ENCODE assay signal across 14 cellular contexts in genomic region chr11:113161671-113162589, GRCh38.
DNase-seq lines count a peak whose midpoint lies in the region; TF ChIP-seq lines count a peak whose summit lies in the region.
"Had no signal": no experiment of that assay in that cellular context is flagged by ENCODE, and none has a peak within 500 bp of the region (broad histone marks: within the 10 kb centered on the region; RNA-seq: fewer than 3 reads in every experiment).

No MANE protein-coding gene starts in this region.

- H3K27me3 ChIP-seq in layer of hippocampus (ENCODE audit: control insufficient read depth, insufficient read depth, low read length): no peaks in the 10 kb centered on the region
- H3K27me3 ChIP-seq: cardiac muscle cell had no signal

- H3K27me3 Mint-ChIP-seq in type B pancreatic cell: no peaks in the 10 kb centered on the region

- peak; percentile 54 for DNase-seq in NCI-H2107 treated with DMSO at 0.1 percent for 48 hours (lab: John Stamatoyannopoulos, UW; ENCODE audit: unreplicated experiment)
- no peak for DNase-seq in NCI-H2107 (lab: John Stamatoyannopoulos, UW)
- peak; percentile 55 to 61 for DNase-seq in SHP77 (lab: John Stamatoyannopoulos, UW)
- DNase-seq in type B pancreatic cell (ENCODE audit: extremely low spot score, unreplicated experiment): no peak
- no peak for DNase-seq in stimulated activated CD4-positive, alpha-beta T cell treated with anti-CD3 and anti-CD28 coated beads, Interleukin-15, amount 100 ng/mL, for 24 hours
- no peak for DNase-seq in HPDE6-E6E7 (ENCODE audit: extremely low spot score)
- no peak for DNase-seq in activated CD4-positive, CD25-positive, alpha-beta regulatory T cell (lab: John Stamatoyannopoulos, UW)
- DNase-seq: activated CD4-positive, alpha-beta T cell treated with anti-CD3 and anti-CD28 coated beads for 1 hour; HCEC 1CT; kidney; stimulated activated CD4-positive, alpha-beta T cell treated with anti-CD3 and anti-CD28 coated beads, Interleukin-2, amount 100 ng/mL, for 24 hours had no signal

- H3K4me3 Mint-ChIP-seq in type B pancreatic cell: peak overlapping the region; percentile 21
- H3K4me3 Mint-ChIP-seq: stimulated activated naive CD8-positive, alpha-beta T cell treated with anti-CD3 and anti-CD28 coated beads, Interleukin-15, Interleukin-2, amounts not matched to agents 100 ng/mL and 50 ng/mL, for 24 hours had no signal

- H3K27ac ChIP-seq in layer of hippocampus (ENCODE audit: low read depth, low read length): peak overlapping the region; percentile 44
- H3K27ac ChIP-seq: cardiac muscle cell had no signal

- peaks cover 39% of the 10 kb centered on the region for H3K4me1 Mint-ChIP-seq in type B pancreatic cell (ENCODE audit: unreplicated experiment)

- peaks cover 8% of the 10 kb centered on the region for H3K36me3 Mint-ChIP-seq in type B pancreatic cell

- TF ChIP-seq CTCF in type B pancreatic cell (conservative IDR thresholded peaks at IDR 0.05): no peak

- H3K9me3 Mint-ChIP-seq in type B pancreatic cell: no peaks in the 10 kb centered on the region
- H3K9me3 Mint-ChIP-seq: stimulated activated naive CD8-positive, alpha-beta T cell treated with anti-CD3 and anti-CD28 coated beads, Interleukin-15, Interleukin-2, amounts not matched to agents 100 ng/mL and 50 ng/mL, for 24 hours had no signal

- peak overlapping the region; percentile 22 for H3K27ac Mint-ChIP-seq in type B pancreatic cell
- H3K27ac Mint-ChIP-seq: stimulated activated naive CD8-positive, alpha-beta T cell treated with anti-CD3 and anti-CD28 coated beads, Interleukin-15, Interleukin-2, amounts not matched to agents 100 ng/mL and 50 ng/mL, for 24 hours had no signal

Comparison
In these comparisons a context has a peak if more than half of its experiments do, and no peak if none do; other contexts are left out.
1. DNase-seq: peak in NCI-H2107 treated with DMSO at 0.1 percent for 48 hours (single experiment) and SHP77 (2 of 2); none in NCI-H2107 (single experiment), type B pancreatic cell (single experiment), stimulated activated CD4-positive, alpha-beta T cell treated with anti-CD3 and anti-CD28 coated beads, Interleukin-15, amount 100 ng/mL, for 24 hours (single experiment), HPDE6-E6E7 (single experiment) and activated CD4-positive, CD25-positive, alpha-beta regulatory T cell (0 of 4).